ENCODE assay signal across 11 cellular contexts in the genomic region with DNA sequence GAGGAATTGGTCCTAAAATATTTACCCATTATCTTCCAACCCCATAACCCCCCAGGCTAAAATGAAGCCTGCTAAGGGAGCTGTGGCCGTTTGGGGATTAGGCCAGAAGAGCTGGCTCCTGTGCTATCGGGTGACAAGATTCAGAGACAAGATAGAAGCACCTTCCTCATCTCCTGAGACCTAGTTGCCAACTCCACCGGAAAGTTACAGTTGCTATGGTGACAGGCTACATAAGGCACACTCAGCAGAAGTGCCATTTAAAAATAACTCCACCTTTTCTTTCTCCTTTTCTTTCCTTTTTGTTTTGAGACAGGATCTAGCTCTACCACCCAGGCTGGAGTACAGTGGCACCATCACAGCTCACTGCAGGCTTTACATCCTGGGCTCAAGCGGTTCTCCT. TPM values are rescaled to one million over a fixed set of nuclear protein-coding genes. Genes with fewer than 3 reads are reported as not detected.
A peak's percentile ranks its signal among the peaks of the same experiment; 100 is the strongest.
DNase-seq lines count a peak whose midpoint lies in the region; ATAC-seq and TF ChIP-seq lines count a peak whose summit lies in the region.
"Had no signal": no experiment of that assay in that cellular context is flagged by ENCODE, and none has a peak within 500 bp of the region (broad histone marks: within the 10 kb centered on the region; RNA-seq: fewer than 3 reads in every experiment).

No MANE protein-coding gene starts in this region.

- no peaks in the 10 kb centered on the region for H3K36me3 Mint-ChIP-seq in endodermal cell (ENCODE audit: low read depth)
- H3K36me3 Mint-ChIP-seq: type B pancreatic cell had no signal

- H3K27me3 ChIP-seq in endodermal cell (ENCODE audit: control insufficient read depth, insufficient read depth, low read length, poor library complexity, severe bottlenecking) (no peaks in the 10 kb centered on the region), MM.1S (replicated peaks; ENCODE audit: insufficient read depth, low read length) (no peaks in the 10 kb centered on the region)

- no peaks in the 10 kb centered on the region for H3K27me3 Mint-ChIP-seq in endodermal cell (ENCODE audit: insufficient read depth)
- H3K27me3 Mint-ChIP-seq: type B pancreatic cell had no signal

- no peaks in the 10 kb centered on the region for H3K4me1 ChIP-seq in endodermal cell (ENCODE audit: control insufficient read depth, insufficient read depth, low read length)
- H3K4me1 ChIP-seq in MM.1S (ENCODE audit: low read length), result no peaks in the 10 kb centered on the region

- H3K4me3 Mint-ChIP-seq in endodermal cell, result no peak overlapping the region
- H3K4me3 Mint-ChIP-seq: type B pancreatic cell had no signal

- ATAC-seq in sciatic nerve (peak; percentile 48), HG03095 (IDR thresholded peaks at IDR 0.05; ENCODE audit: unreplicated experiment) (no peak), GM21576 (IDR thresholded peaks at IDR 0.05; ENCODE audit: unreplicated experiment) (no peak)

- no peaks in the 10 kb centered on the region for H3F3A ChIP-seq in MM.1S (ENCODE audit: insufficient read depth, low read length)

- H3K4me2 ChIP-seq in MM.1S (ENCODE audit: low read depth, low read length), result no peak overlapping the region

- no peaks in the 10 kb centered on the region for H3K79me2 ChIP-seq in MM.1S (ENCODE audit: low read length)

- H2AFZ ChIP-seq in MM.1S (ENCODE audit: low read length), result no peak overlapping the region

- 54% methylated on average over 4 of the region's 4 CpGs for WGBS in endodermal cell (ENCODE audit: insufficient coverage in 1 of 2, insufficient read length in 1 of 2), 2 experiments

- no peak overlapping the region for H3K27ac ChIP-seq in endodermal cell (ENCODE audit: low read depth, low read length)
- no peak overlapping the region; the same call in 1 of the 2 replicates for H3K27ac ChIP-seq in MM.1S (ENCODE audit: low read length)

- no peaks in the 10 kb centered on the region for H3K9me2 ChIP-seq in MM.1S (replicated peaks; ENCODE audit: insufficient read depth, low read length)

- H3K36me3 ChIP-seq in endodermal cell (ENCODE audit: control insufficient read depth, insufficient read depth, low read length) (no peaks in the 10 kb centered on the region), MM.1S (replicated peaks; ENCODE audit: insufficient read depth, low read length) (no peaks in the 10 kb centered on the region)

- DNase-seq in NCI-H748 (lab: John Stamatoyannopoulos, UW; ENCODE audit: unreplicated experiment) (peak; percentile 20), NCI-H748 treated with DMSO at 0.1 percent for 48 hours (lab: John Stamatoyannopoulos, UW) (no peak), NCI-H2196 treated with DMSO at 0.1 percent for 48 hours (lab: John Stamatoyannopoulos, UW; ENCODE audit: unreplicated experiment) (peak; percentile 40), endodermal cell (peak; percentile 65), sciatic nerve (ENCODE audit: low spot score) (no peak), MM.1S (no peak)
- DNase-seq: GF-D8, NCI-H1436 treated with DMSO at 0.1 percent for 48 hours had no signal

- peak overlapping the region; percentile 52 for H3K27ac Mint-ChIP-seq in endodermal cell
- H3K27ac Mint-ChIP-seq: type B pancreatic cell had no signal

- H4K20me1 ChIP-seq in MM.1S (ENCODE audit: insufficient read depth, low read length), result no peaks in the 10 kb centered on the region

- peaks cover 21% of the 10 kb centered on the region for H3K9me3 Mint-ChIP-seq in endodermal cell

- peaks cover 31% of the 10 kb centered on the region for H3K4me1 Mint-ChIP-seq in endodermal cell

- TF ChIP-seq CTCF in endodermal cell (conservative IDR thresholded peaks at IDR 0.05), result no peak
- no peak for TF ChIP-seq CTCF in MM.1S (IDR thresholded peaks at IDR 0.05; ENCODE audit: low read length)

- intact Hi-C loops in sciatic nerve (cut with DNase I), result no loop called here

- H3K4me3 ChIP-seq in endodermal cell (ENCODE audit: low read length) (no peak overlapping the region), MM.1S (ENCODE audit: low read length) (no peak overlapping the region)

- H3K9me3 ChIP-seq in endodermal cell (ENCODE audit: control insufficient read depth, low read length) (peaks cover 23% of the 10 kb centered on the region), MM.1S (replicated peaks; ENCODE audit: insufficient read depth, low read length) (no peaks in the 10 kb centered on the region)

- H3K9ac ChIP-seq in endodermal cell (ENCODE audit: extremely low read depth, low read length, poor library complexity, severe bottlenecking), result no peak overlapping the region
- no peak overlapping the region for H3K9ac ChIP-seq in MM.1S (ENCODE audit: low read length)

RNA-seq across cellular contexts. Expression of gene ROR1, which starts 43.6 kb away (rescaled TPM):
- total RNA-seq in endodermal cell (10 to 100 TPM; 77.4 to 77.9 TPM), sciatic nerve (16.7 TPM)
- 28.6 TPM for polyA plus RNA-seq in endodermal cell (2013, experiment 1 of 2)
- polyA plus RNA-seq in endodermal cell (2013, experiment 2 of 2), result 27.2 TPM

Comparison
In these comparisons a context has a peak if more than half of its experiments do, and no peak if none do; other contexts are left out.
1. DNase-seq: peak in NCI-H748 (single experiment), NCI-H2196 treated with DMSO at 0.1 percent for 48 hours (single experiment) and endodermal cell (single experiment); none in NCI-H748 treated with DMSO at 0.1 percent for 48 hours (single experiment), sciatic nerve (single experiment) and MM.1S (single experiment).